ENCODE assay signal across 12 cellular contexts in genomic region chr1:23194119-23194984, GRCh38.
A peak's percentile ranks its signal among the peaks of the same experiment; 100 is the strongest.
DNase-seq lines count a peak whose midpoint lies in the region; ATAC-seq lines count a peak whose summit lies in the region.
"Had no signal": no experiment of that assay in that cellular context is flagged by ENCODE, and none has a peak within 500 bp of the region (broad histone marks: within the 10 kb centered on the region; RNA-seq: fewer than 3 reads in every experiment).

No MANE protein-coding gene starts in this region.

- H3K4me1 ChIP-seq in adipocyte (ENCODE audit: control insufficient read depth, insufficient read depth, low read length) = peaks cover 24% of the 10 kb centered on the region
- H3K4me1 ChIP-seq: spleen had no signal

- in situ Hi-C loops in ACHN (cut with HindIII; ENCODE audit: low pct_ligation_motif_present, low pct_unique_long_range_greater_than_20kb, low sequenced_read_pairs) = no loop called here

- peaks cover 7% of the 10 kb centered on the region for H3K27me3 ChIP-seq in adipocyte (replicated peaks; ENCODE audit: control insufficient read depth, insufficient read depth, low read length)

- no peaks in the 10 kb centered on the region for H3K36me3 ChIP-seq in adipocyte (ENCODE audit: control insufficient read depth, insufficient read depth, low read length, severe bottlenecking)
- H3K36me3 ChIP-seq: spleen had no signal

- DNase-seq in ACHN (peak; percentile 51), HS-5 (ENCODE audit: low read depth) (peak; percentile 93), adipocyte (ENCODE audit: low read depth) (peak; percentile 73), hepatic stellate cell (ENCODE audit: low spot score) (peak; percentile 89), NCI-H526 treated with DMSO at 0.1 percent for 48 hours (lab: John Stamatoyannopoulos, UW) (no peak)
- no peak for DNase-seq in activated CD4-positive, alpha-beta T cell treated with anti-CD3 and anti-CD28 coated beads, Interleukin-2, amount 50 U/mL, for 1 hour
- DNase-seq: activated naive CD4-positive, alpha-beta T cell treated with Interleukin-2 at 50 U/mL for 16 hours; MM.1S; spleen had no signal

- H3K4me3 ChIP-seq in adipocyte (ENCODE audit: low read length) = peak overlapping the region; percentile 63
- H3K4me3 ChIP-seq: lung, spleen had no signal

- ATAC-seq in HG02970 (IDR thresholded peaks at IDR 0.05; ENCODE audit: low FRiP score, unreplicated experiment) = no peak
- ATAC-seq in HG03432 (IDR thresholded peaks at IDR 0.05; ENCODE audit: unreplicated experiment) = no peak

- H3K9ac ChIP-seq in adipocyte (ENCODE audit: low read length) = peak overlapping the region; percentile 10

- H3K9me3 ChIP-seq in adipocyte (ENCODE audit: control insufficient read depth, low read length) = no peaks in the 10 kb centered on the region
- H3K9me3 ChIP-seq: spleen had no signal

Comparison
In these comparisons a context has a peak if more than half of its experiments do, and no peak if none do; other contexts are left out.
1. DNase-seq: peak in ACHN (single experiment), HS-5 (single experiment), adipocyte (single experiment) and hepatic stellate cell (single experiment); none in activated CD4-positive, alpha-beta T cell treated with anti-CD3 and anti-CD28 coated beads, Interleukin-2, amount 50 U/mL, for 1 hour (single experiment) and NCI-H526 treated with DMSO at 0.1 percent for 48 hours (single experiment).